13 cellular contexts compared by ENCODE assay signal in the genomic region with DNA sequence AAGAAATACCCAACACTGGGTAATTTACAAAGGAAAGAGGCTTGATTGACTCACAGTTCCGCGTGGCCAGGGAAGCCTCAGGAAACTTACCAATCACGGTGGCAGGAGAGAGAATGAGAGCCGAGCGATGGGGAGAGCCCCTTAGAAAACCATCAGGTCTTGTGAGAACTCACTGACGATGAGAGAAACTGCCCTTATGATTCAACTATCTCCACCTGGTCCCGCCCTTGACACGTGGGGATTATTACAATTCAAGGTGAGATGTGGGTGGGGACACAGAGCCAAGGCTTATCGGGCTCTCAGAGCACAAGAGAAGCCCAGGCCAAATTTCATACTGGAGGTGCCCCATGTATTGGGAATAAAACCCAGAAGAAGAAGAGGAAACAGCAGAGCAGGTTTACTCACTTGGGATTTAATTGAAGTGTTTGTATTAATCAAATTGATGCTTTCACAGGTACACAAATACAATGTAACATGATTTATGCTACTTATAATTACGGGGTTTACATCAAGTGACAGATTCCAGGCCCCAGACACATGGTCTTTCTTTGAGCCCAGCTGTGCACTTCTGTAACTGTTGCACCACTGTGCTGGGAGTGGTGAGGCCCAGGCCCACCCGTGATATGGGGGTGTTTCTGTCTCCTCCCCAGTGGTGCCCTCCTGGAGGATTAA. TPM values are rescaled to one million over a fixed set of nuclear protein-coding genes. Genes with fewer than 3 reads are reported as not detected.
A peak's percentile ranks its signal among the peaks of the same experiment; 100 is the strongest.
DNase-seq lines count a peak whose midpoint lies in the region; ATAC-seq and TF ChIP-seq lines count a peak whose summit lies in the region.
"Had no signal": no experiment of that assay in that cellular context is flagged by ENCODE, and none has a peak within 500 bp of the region (broad histone marks: within the 10 kb centered on the region; RNA-seq: fewer than 3 reads in every experiment).

No MANE protein-coding gene starts in this region.

- H3K27ac ChIP-seq in left ventricle myocardium inferior (replicated peaks) (no peak overlapping the region), Peyer's patch (peak overlapping the region in 3 of 4 donors; percentile 42 to 90 (median 74))
- H3K27ac ChIP-seq: left lung, psoas muscle, testis had no signal

- intact Hi-C loops in Right ventricle myocardium inferior (cut with DNase I) = no loop called here
- intact Hi-C loops in left ventricle myocardium inferior (cut with micrococcal nuclease) = no loop called here

- H3K4me1 ChIP-seq in left ventricle myocardium inferior (peaks cover 17% of the 10 kb centered on the region), Peyer's patch (peaks cover 0 to 13% (median 0%) of the 10 kb centered on the region in 4 donors)
- H3K4me1 ChIP-seq: left lung, psoas muscle, testis had no signal

- TF ChIP-seq CTCF in left ventricle myocardium inferior (IDR thresholded peaks at IDR 0.05; ENCODE audit: borderline replicate concordance) = no peak
- TF ChIP-seq CTCF in Peyer's patch (IDR thresholded peaks at IDR 0.05) = no peak
- TF ChIP-seq CTCF in glutamatergic neuron (IDR thresholded peaks at IDR 0.05; ENCODE audit: partially characterized antibody, unreplicated experiment) = no peak
- TF ChIP-seq CTCF in chondrocyte (IDR thresholded peaks at IDR 0.05) = no peak

- H3K27ac Mint-ChIP-seq in glutamatergic neuron (ENCODE audit: unreplicated experiment) (peak overlapping the region; percentile 64), chondrocyte (ENCODE audit: unreplicated experiment) (no peak overlapping the region)
- H3K27ac Mint-ChIP-seq: naive thymus-derived CD4-positive, alpha-beta T cell had no signal

- H3K36me3 Mint-ChIP-seq in glutamatergic neuron (ENCODE audit: unreplicated experiment) = no peaks in the 10 kb centered on the region
- H3K36me3 Mint-ChIP-seq in chondrocyte (ENCODE audit: low read depth) = no peaks in the 10 kb centered on the region
- H3K36me3 Mint-ChIP-seq: naive thymus-derived CD4-positive, alpha-beta T cell had no signal

- DNase-seq in Right ventricle myocardium inferior (ENCODE audit: missing footprints) (peak; percentile 20), left ventricle myocardium inferior (no peak), Peyer's patch (peak in 1 of 3 donors; percentile 81), glutamatergic neuron (no peak), NK-92 (lab: John Stamatoyannopoulos, UW; ENCODE audit: unreplicated experiment) (no peak), chondrocyte (ENCODE audit: low spot score) (no peak)
- DNase-seq: left lung; naive thymus-derived CD4-positive, alpha-beta T cell; NCI-H1930; psoas muscle; testis had no signal

- H3K36me3 ChIP-seq in left ventricle myocardium inferior (no peaks in the 10 kb centered on the region), Peyer's patch (no peaks in the 10 kb centered on the region)
- H3K36me3 ChIP-seq: left lung had no signal

- peaks cover 21% of the 10 kb centered on the region for H3K4me1 Mint-ChIP-seq in glutamatergic neuron (ENCODE audit: low read depth, unreplicated experiment)
- H3K4me1 Mint-ChIP-seq in chondrocyte (ENCODE audit: low read depth) = peaks cover 21% of the 10 kb centered on the region

- H3K4me3 Mint-ChIP-seq in glutamatergic neuron (ENCODE audit: unreplicated experiment) (no peak overlapping the region), chondrocyte (ENCODE audit: unreplicated experiment) (no peak overlapping the region)
- H3K4me3 Mint-ChIP-seq: naive thymus-derived CD4-positive, alpha-beta T cell had no signal

- H3K4me3 ChIP-seq in left ventricle myocardium inferior = no peak overlapping the region
- H3K4me3 ChIP-seq in Peyer's patch = no peak overlapping the region
- H3K4me3 ChIP-seq: left lung, psoas muscle, testis had no signal

- H3K9me3 Mint-ChIP-seq in glutamatergic neuron (ENCODE audit: unreplicated experiment) (peaks cover 8% of the 10 kb centered on the region), chondrocyte (ENCODE audit: low read depth) (no peaks in the 10 kb centered on the region)
- H3K9me3 Mint-ChIP-seq: naive thymus-derived CD4-positive, alpha-beta T cell had no signal

- H3K9me3 ChIP-seq in left ventricle myocardium inferior (replicated peaks) (no peaks in the 10 kb centered on the region), Peyer's patch (no peaks in the 10 kb centered on the region)
- H3K9me3 ChIP-seq: left lung, psoas muscle, testis had no signal

- H3K27me3 Mint-ChIP-seq in glutamatergic neuron (ENCODE audit: unreplicated experiment) (peaks cover 13% of the 10 kb centered on the region), chondrocyte (ENCODE audit: low read depth) (no peaks in the 10 kb centered on the region)

- H3K27me3 ChIP-seq in left ventricle myocardium inferior (ENCODE audit: low read depth) (no peaks in the 10 kb centered on the region), Peyer's patch (no peaks in the 10 kb centered on the region)
- H3K27me3 ChIP-seq: testis had no signal

- TF ChIP-seq POLR2A in Peyer's patch (IDR thresholded peaks at IDR 0.05) = no peak

- ATAC-seq in Right ventricle myocardium inferior (no peak), HG02763 (IDR thresholded peaks at IDR 0.05; ENCODE audit: unreplicated experiment) (no peak), GM21619 (IDR thresholded peaks at IDR 0.05; ENCODE audit: unreplicated experiment) (no peak)
- ATAC-seq: naive thymus-derived CD4-positive, alpha-beta T cell; psoas muscle had no signal

RNA-seq across cellular contexts. Expression of a gene that starts 8.2 kb away (rescaled TPM):
- total RNA-seq in Right ventricle myocardium inferior (53.1 TPM), left ventricle myocardium inferior (41.0 TPM), Peyer's patch (10 to 100 TPM; 19.8 to 98.1 (median 78.8) TPM), glutamatergic neuron (ENCODE audit: unreplicated experiment) (32.3 TPM), chondrocyte (4.0 to 7.0 TPM (median 6.5 TPM) in 3 replicates)

RNA-seq across cellular contexts. Expression of a gene that starts 32.7 kb away (rescaled TPM):
- total RNA-seq in Right ventricle myocardium inferior (1.5 TPM), left ventricle myocardium inferior (1.2 TPM), Peyer's patch (1 to 10 TPM in 2 of 4 donors, under 1 TPM in 2; 0.88 to 2.5 (median 1.0) TPM), glutamatergic neuron (ENCODE audit: unreplicated experiment) (0.47 TPM), chondrocyte (1.6 to 5.9 TPM (median 5.6 TPM) in 3 replicates)
